In genomic region chr5:12504983-12505382, GRCh38 we compare ENCODE assay signal across 5 cellular contexts.
DNase-seq lines count a peak whose midpoint lies in the region; ATAC-seq and TF ChIP-seq lines count a peak whose summit lies in the region.
"Not testable (repeated sequence)": the region's sequence is repeated elsewhere in the genome, so short reads cannot be mapped to it uniquely, and the experiment has no call there.

No MANE protein-coding gene starts in this region.

- H3K9ac ChIP-seq in H9 (ENCODE audit: extremely low read depth, insufficient read length, low read length); HUES64 (ENCODE audit: low read depth, low read length): not testable (repeated sequence)
- H3K9ac ChIP-seq in iPS-18a (ENCODE audit: low read length): peak overlapping the region; percentile 14

- POLR2A ChIA-PET in WTC11 (lab: Charles Lee): not testable (repeated sequence)

- not testable (repeated sequence) for H3K4me1 ChIP-seq in H9 (ENCODE audit: insufficient read depth, low read length)
- peaks cover 22% of the 10 kb centered on the region for H3K4me1 ChIP-seq in HUES64 (ENCODE audit: insufficient read depth, low read length)
- H3K4me1 ChIP-seq in iPS-18a (ENCODE audit: control insufficient read depth, low read depth, low read length): peaks cover 25% of the 10 kb centered on the region

- H3K27ac ChIP-seq in H9 (ENCODE audit: insufficient read length, low read depth, low read length): not testable (repeated sequence)
- peak overlapping the region; percentile 64 for H3K27ac ChIP-seq in HUES64 (ENCODE audit: low read depth, low read length)
- peak overlapping the region; percentile 66 for H3K27ac ChIP-seq in iPS-18a (ENCODE audit: low read length)

- H2AK5ac ChIP-seq in H9 (ENCODE audit: insufficient read length, low read length): not testable (repeated sequence)

- not testable (repeated sequence) for H2BK12ac ChIP-seq in H9 (ENCODE audit: insufficient read length, low read depth, low read length)

- not testable (repeated sequence) for H3K79me1 ChIP-seq in H9 (ENCODE audit: insufficient read depth, low read depth, low read length, poor library complexity, severe bottlenecking)

- H4K20me1 ChIP-seq in H9 (ENCODE audit: control insufficient read depth, insufficient read depth, insufficient read length): not testable (repeated sequence)

- not testable (repeated sequence) for H3K27me3 Mint-ChIP-seq in H9 (ENCODE audit: low read depth); WTC11 (ENCODE audit: low read depth)

- ATAC-seq in WTC11: peak; percentile 73

- no CpG with 5 or more reads among the region's 1 CpG for WGBS in H9 (ENCODE audit: extremely low coverage, insufficient read length, low lambda C conversion rate)
- whole genome bisulfite sequencing in HUES64: 44% methylated on average over 1 of the region's 1 CpG

- H3T11ph ChIP-seq in H9 (ENCODE audit: low read length): not testable (repeated sequence)

- H3K9me3 ChIP-seq in H9 (ENCODE audit: control insufficient read depth, low read depth, low read length); HUES64 (ENCODE audit: insufficient read depth, low read depth, low read length); iPS-18a (ENCODE audit: control insufficient read depth, low read depth, low read length): not testable (repeated sequence)

- H3K4ac ChIP-seq in H9 (ENCODE audit: low read depth, low read length): not testable (repeated sequence)

- H2BK20ac ChIP-seq in H9 (ENCODE audit: low read depth, low read length, poor library complexity, severe bottlenecking): not testable (repeated sequence)

- not testable (repeated sequence) for H3K79me2 ChIP-seq in H9 (ENCODE audit: insufficient read depth, low read length)

- H3K4me3 Mint-ChIP-seq in H9: peak overlapping the region in 1 of 2 experiments; percentile 7; a peak in 1 of 5 replicates
- H3K4me3 Mint-ChIP-seq in WTC11: peak overlapping the region; percentile 18

- H3K18ac ChIP-seq in H9 (ENCODE audit: insufficient read length, low read depth, low read length): not testable (repeated sequence)

- H3K9me3 Mint-ChIP-seq in H9: peaks cover 44 to 65% of the 10 kb centered on the region in 2 experiments; a peak in 4 of 5 replicates
- peaks cover 54% of the 10 kb centered on the region for H3K9me3 Mint-ChIP-seq in WTC11

- not testable (repeated sequence) for H2BK120ac ChIP-seq in H9 (ENCODE audit: low read depth, low read length, poor library complexity, severe bottlenecking)

- H3K36me3 Mint-ChIP-seq in H9 (ENCODE audit: insufficient read depth in 1 of 3, low read depth in 3 of 3) (peaks cover 25 to 66% (median 53%) of the 10 kb centered on the region in 3 experiments), WTC11 (peaks cover 62% of the 10 kb centered on the region)

- CTCF ChIA-PET in WTC11 (lab: Charles Lee): not testable (repeated sequence)

- not testable (repeated sequence) for H2AFZ ChIP-seq in H9 (ENCODE audit: low read length)

- H3K27me3 ChIP-seq in H9 (ENCODE audit: insufficient read depth, low read length); HUES64 (ENCODE audit: insufficient read depth, low read length); iPS-18a (ENCODE audit: control insufficient read depth, insufficient read depth, low read length): not testable (repeated sequence)

- H2BK15ac ChIP-seq in H9 (ENCODE audit: low read depth, low read length): not testable (repeated sequence)

- not testable (repeated sequence) for H4K91ac ChIP-seq in H9 (ENCODE audit: insufficient read length, low read depth, low read length)

- not testable (repeated sequence) for H3K23me2 ChIP-seq in H9 (ENCODE audit: insufficient read length, low read depth, low read length, poor library complexity, severe bottlenecking)

- H4K5ac ChIP-seq in H9 (ENCODE audit: insufficient read length, low read depth, low read length): not testable (repeated sequence)

- H3K4me3 ChIP-seq in HUES64 (ENCODE audit: low read length): not testable (repeated sequence)
- peak overlapping the region; percentile 29 for H3K4me3 ChIP-seq in iPS-18a (ENCODE audit: low read length)

- DNase-seq in H9; WTC11 (ENCODE audit: low spot score): not testable (repeated sequence)
- peak; percentile 71 for DNase-seq in iPS DF 19.7 (ENCODE audit: low read depth, low spot score)

- H3K14ac ChIP-seq in H9 (ENCODE audit: insufficient read depth, low read length): not testable (repeated sequence)

- TF ChIP-seq CTCF in H9 (conservative IDR thresholded peaks at IDR 0.05); WTC11 (IDR thresholded peaks at IDR 0.05): not testable (repeated sequence)

- H3K23ac ChIP-seq in H9 (ENCODE audit: insufficient read length, low read depth, low read length): not testable (repeated sequence)

- peak overlapping the region; percentile 53 to 94 (median 69); a peak in 6 of 7 replicates for H3K27ac Mint-ChIP-seq in H9
- H3K27ac Mint-ChIP-seq in WTC11: peak overlapping the region; percentile 94

- not testable (repeated sequence) for H2BK5ac ChIP-seq in H9 (ENCODE audit: insufficient read length, low read length)

- not testable (repeated sequence) for H4K8ac ChIP-seq in H9 (replicated peaks; ENCODE audit: insufficient read length, low read depth, low read length)

- H3K4me1 Mint-ChIP-seq in H9: peaks cover 25 to 38% of the 10 kb centered on the region in 2 experiments
- peaks cover 35% of the 10 kb centered on the region for H3K4me1 Mint-ChIP-seq in WTC11

- H3K36me3 ChIP-seq in HUES64 (ENCODE audit: insufficient read depth, low read length); iPS-18a (ENCODE audit: control insufficient read depth, low read depth, low read length): not testable (repeated sequence)

- H3K4me2 ChIP-seq in H9 (ENCODE audit: insufficient read depth, insufficient read length, low read length): not testable (repeated sequence)

- not testable (repeated sequence) for H3K56ac ChIP-seq in H9 (ENCODE audit: insufficient read length, low read depth, low read length)

TF ChIP-seq in WTC11, 78 proteins besides CTCF, POLR2A, EP300 and RAD21:
- TF ChIP-seq PRRX2 (CRISPR knock-in tag; IDR thresholded peaks at IDR 0.05): 0 out of 2 replicates have a peak, but pooled peaks have one; percentile 16
